ENCODE assay signal across 8 cellular contexts in the genomic region with DNA sequence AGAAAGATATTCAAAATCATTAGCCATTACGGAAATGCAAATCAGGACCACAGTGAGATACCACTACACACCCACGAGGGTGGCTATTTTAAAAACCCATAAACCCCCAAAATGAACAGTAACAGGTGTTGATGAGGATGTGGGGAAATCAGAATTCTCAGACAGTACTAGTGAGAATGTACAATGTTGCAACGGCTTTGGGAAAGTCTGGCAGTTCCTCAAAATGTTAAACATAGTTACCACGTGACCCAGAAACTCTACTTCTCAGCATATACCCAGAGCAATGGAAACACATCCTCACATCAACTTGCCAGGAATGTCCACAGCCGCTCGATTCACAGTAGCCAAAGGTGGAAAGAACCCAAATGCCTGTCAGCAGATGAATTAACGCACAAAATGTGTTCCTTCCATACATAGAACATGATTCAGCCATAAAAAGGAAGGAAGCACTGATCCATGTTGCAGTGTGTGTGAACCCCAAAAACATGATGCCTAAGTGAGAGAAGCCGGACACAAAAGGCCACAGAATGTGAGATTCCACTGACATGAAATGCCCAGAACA. TPM values are rescaled to one million over a fixed set of nuclear protein-coding genes. Genes with fewer than 3 reads are reported as not detected.
DNase-seq lines count a peak whose midpoint lies in the region; ATAC-seq and TF ChIP-seq lines count a peak whose summit lies in the region.

No MANE protein-coding gene starts in this region.

- no peaks in the 10 kb centered on the region for H4K20me1 ChIP-seq in hepatocyte (ENCODE audit: insufficient read depth, poor library complexity, severe bottlenecking)

- H3K36me3 ChIP-seq in adipocyte (ENCODE audit: control insufficient read depth, insufficient read depth, low read length, severe bottlenecking) (no peaks in the 10 kb centered on the region), trophoblast cell (ENCODE audit: control insufficient read depth in 1 of 2, insufficient read depth in 2 of 2, low read length in 2 of 2) (no peaks in the 10 kb centered on the region), hepatocyte (replicated peaks; ENCODE audit: insufficient read depth, low read depth) (no peaks in the 10 kb centered on the region)

- DNase-seq in adipocyte (ENCODE audit: low read depth) (peak; percentile 50), trophoblast cell (peak; percentile 14 to 40), hepatocyte (ENCODE audit: low spot score) (no peak), NK-92 (lab: John Stamatoyannopoulos, UW; ENCODE audit: unreplicated experiment) (no peak), occipital lobe (lab: John Stamatoyannopoulos, UW) (no peak)
- DNase-seq in central memory CD4-positive, alpha-beta T cell: no peak

- no peak overlapping the region for H3K4me3 ChIP-seq in adipocyte (ENCODE audit: low read length)
- no peak overlapping the region for H3K4me3 ChIP-seq in trophoblast cell (ENCODE audit: low read depth, low read length)
- H3K4me3 ChIP-seq in hepatocyte: no peak overlapping the region

- WGBS in trophoblast cell (ENCODE audit: extremely low coverage, insufficient coverage, insufficient read length): no CpG with 5 or more reads among the region's 8 CpGs
- 84% methylated on average over 8 of the region's 8 CpGs for WGBS in hepatocyte (ENCODE audit: low lambda C conversion rate, missing lambda C conversion rate)

- no peak overlapping the region for H4K91ac ChIP-seq in trophoblast cell (ENCODE audit: low read depth, low read length)

- H3K27me3 ChIP-seq in adipocyte (replicated peaks; ENCODE audit: control insufficient read depth, insufficient read depth, low read length): peaks cover 11% of the 10 kb centered on the region
- H3K27me3 ChIP-seq in trophoblast cell (ENCODE audit: insufficient read depth, low read length): no peaks in the 10 kb centered on the region
- no peaks in the 10 kb centered on the region for H3K27me3 ChIP-seq in hepatocyte

- H3K9me2 ChIP-seq in hepatocyte (replicated peaks; ENCODE audit: insufficient read depth): no peaks in the 10 kb centered on the region

- H3K14ac ChIP-seq in trophoblast cell (ENCODE audit: low read length): no peak overlapping the region

- H3K9me3 ChIP-seq in adipocyte (ENCODE audit: control insufficient read depth, low read length): no peaks in the 10 kb centered on the region
- no peaks in the 10 kb centered on the region for H3K9me3 ChIP-seq in trophoblast cell (ENCODE audit: insufficient read depth, low read depth, low read length)
- H3K9me3 ChIP-seq in hepatocyte (ENCODE audit: low read depth): no peaks in the 10 kb centered on the region

- no peak overlapping the region for H4K8ac ChIP-seq in trophoblast cell (ENCODE audit: low read depth, low read length)

- TF ChIP-seq CTCF in hepatocyte (IDR thresholded peaks at IDR 0.05; ENCODE audit: poor library complexity): no peak

- H4K12ac ChIP-seq in trophoblast cell (ENCODE audit: low read depth, low read length): no peak overlapping the region

- H3K4me2 ChIP-seq in trophoblast cell (ENCODE audit: low read length): no peak overlapping the region
- H3K4me2 ChIP-seq in hepatocyte: no peak overlapping the region

- no peak overlapping the region for H2BK12ac ChIP-seq in trophoblast cell (ENCODE audit: low read length)

- no peaks in the 10 kb centered on the region for H3K79me1 ChIP-seq in trophoblast cell (ENCODE audit: low read length)

- no peak overlapping the region for H3K23ac ChIP-seq in trophoblast cell (ENCODE audit: low read length)

- peaks cover 3% of the 10 kb centered on the region for H3K4me1 ChIP-seq in adipocyte (ENCODE audit: control insufficient read depth, insufficient read depth, low read length)
- no peaks in the 10 kb centered on the region for H3K4me1 ChIP-seq in trophoblast cell (ENCODE audit: control insufficient read depth in 1 of 2, insufficient read depth in 2 of 2, low read length in 2 of 2)
- no peaks in the 10 kb centered on the region for H3K4me1 ChIP-seq in hepatocyte (ENCODE audit: insufficient read depth)

- ATAC-seq in GM18907 (IDR thresholded peaks at IDR 0.05; ENCODE audit: unreplicated experiment) (peak; percentile 84), HG02973 (IDR thresholded peaks at IDR 0.05; ENCODE audit: unreplicated experiment) (peak; percentile 80)

- H2BK5ac ChIP-seq in trophoblast cell (ENCODE audit: low read depth, low read length, poor library complexity): no peak overlapping the region

- no peak overlapping the region for H3K18ac ChIP-seq in trophoblast cell (ENCODE audit: low read length)

- H3K27ac ChIP-seq in trophoblast cell (ENCODE audit: low read depth, low read length) (no peak overlapping the region), hepatocyte (no peak overlapping the region)

- H2BK120ac ChIP-seq in trophoblast cell (ENCODE audit: insufficient read depth, low read length, poor library complexity): no peak overlapping the region

- H3K4ac ChIP-seq in trophoblast cell (ENCODE audit: low read depth, low read length): no peak overlapping the region

- no peak overlapping the region for H2AK5ac ChIP-seq in trophoblast cell (ENCODE audit: low read length)

- H3K79me2 ChIP-seq in trophoblast cell (ENCODE audit: control insufficient read depth, insufficient read depth, low read length, poor library complexity) (no peaks in the 10 kb centered on the region), hepatocyte (no peaks in the 10 kb centered on the region)

- H3K9ac ChIP-seq in adipocyte (ENCODE audit: low read length) (no peak overlapping the region), trophoblast cell (ENCODE audit: low read length) (no peak overlapping the region)

- H2AFZ ChIP-seq in trophoblast cell (ENCODE audit: insufficient read depth, low read length, poor library complexity) (no peak overlapping the region), hepatocyte (no peak overlapping the region)

RNA-seq across cellular contexts. Expression of a gene that starts 7.0 kb away (rescaled TPM):
- polyA plus RNA-seq in trophoblast cell (2013): 0.01 and 0.04 TPM in 2 replicates
- 1.4 and 1.8 TPM in 2 replicates for total RNA-seq in hepatocyte
- 2.5 and 5.3 TPM in 2 replicates for polyA plus RNA-seq in hepatocyte
- total RNA-seq in occipital lobe: 0.94 TPM

RNA-seq across cellular contexts. Expression of a gene that starts 23.9 kb away (rescaled TPM):
- polyA plus RNA-seq in trophoblast cell (2013): not detected in 2 replicates
- total RNA-seq in hepatocyte (not detected in 2 replicates), occipital lobe (not detected)
- 0.80 TPM in 1 of 2 replicates, not detected in the other for polyA plus RNA-seq in hepatocyte

RNA-seq across cellular contexts. Expression of a gene that starts 32.8 kb away (rescaled TPM):
- 14.4 and 15.4 TPM in 2 replicates for polyA plus RNA-seq in trophoblast cell (2013)
- total RNA-seq in hepatocyte (18.1 and 20.9 TPM in 2 replicates), occipital lobe (23.2 TPM)
- polyA plus RNA-seq in hepatocyte: 13.2 and 18.1 TPM in 2 replicates

RNA-seq across cellular contexts. Expression of a gene that starts 35.3 kb away (rescaled TPM):
- polyA plus RNA-seq in trophoblast cell (2013): 0.72 and 0.79 TPM in 2 replicates
- total RNA-seq in hepatocyte (43.2 and 50.1 TPM in 2 replicates), occipital lobe (3.3 TPM)
- 129 and 195 TPM in 2 replicates for polyA plus RNA-seq in hepatocyte

RNA-seq across cellular contexts. Expression of a gene that starts 35.5 kb away (rescaled TPM):
- polyA plus RNA-seq in trophoblast cell (2013): 7.8 TPM in 2 replicates
- total RNA-seq in hepatocyte (4.6 and 7.3 TPM in 2 replicates), occipital lobe (29.6 TPM)
- 1.1 and 1.9 TPM in 2 replicates for polyA plus RNA-seq in hepatocyte

Comparison
In these comparisons a context has a peak if more than half of its experiments do, and no peak if none do; other contexts are left out.
1. DNase-seq: peak in adipocyte (single experiment) and trophoblast cell (2 of 2); none in hepatocyte (single experiment), NK-92 (single experiment), occipital lobe (single experiment) and central memory CD4-positive, alpha-beta T cell (single experiment).